ENCODE assay signal across 13 cellular contexts in the genomic region with DNA sequence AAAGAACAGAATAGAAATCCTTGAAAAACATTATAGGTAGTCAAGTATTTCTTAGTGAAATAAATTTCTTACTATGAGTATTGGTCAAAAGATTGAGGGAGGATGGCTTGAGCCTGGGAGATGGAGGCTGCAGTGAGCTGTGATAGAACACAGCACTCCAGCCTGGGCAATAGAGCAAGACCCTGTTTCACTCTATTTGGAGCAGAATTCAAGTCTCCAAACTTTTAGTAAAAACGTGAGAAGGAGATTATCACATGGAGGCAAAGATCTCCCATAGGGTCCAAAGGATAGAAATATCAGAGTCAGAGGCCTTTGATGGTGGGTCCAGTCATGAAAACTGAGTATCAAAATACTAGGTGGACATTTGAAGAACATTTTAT. TPM values are rescaled to one million over a fixed set of nuclear protein-coding genes. Genes with fewer than 3 reads are reported as not detected.
DNase-seq lines count a peak whose midpoint lies in the region; ATAC-seq and TF ChIP-seq lines count a peak whose summit lies in the region.
"Had no signal": no experiment of that assay in that cellular context is flagged by ENCODE, and none has a peak within 500 bp of the region (broad histone marks: within the 10 kb centered on the region; RNA-seq: fewer than 3 reads in every experiment).

No MANE protein-coding gene starts in this region.

- H3K79me2 ChIP-seq in SK-N-SH (ENCODE audit: insufficient read depth) (peaks cover 36% of the 10 kb centered on the region), PC-3 (ENCODE audit: low read length) (peaks cover 37% of the 10 kb centered on the region)

- H3K27ac ChIP-seq in SK-N-SH (ENCODE audit: low read depth in 2 of 2, low read length in 1 of 2): no peak overlapping the region
- no peak overlapping the region for H3K27ac ChIP-seq in PC-3 (ENCODE audit: low read length)
- H3K27ac ChIP-seq in endodermal cell (ENCODE audit: low read depth, low read length): no peak overlapping the region
- H3K27ac ChIP-seq: 22Rv1 had no signal

- H3K9me3 Mint-ChIP-seq in endodermal cell: peaks cover 26% of the 10 kb centered on the region

- H3K4me1 Mint-ChIP-seq in endodermal cell: peaks cover 17% of the 10 kb centered on the region

- POLR2A ChIA-PET in SK-N-SH (lab: Yijun Ruan, JAX) (no interaction called here), PC-3 (lab: Charles Lee; ENCODE audit: unreplicated experiment) (interaction anchor here (0.6 to 1.0 kb wide), 3 partner anchors 39 to 259 kb away, joined by 3 read pairs; no protein-coding TSS in a partner anchor)

- peaks cover 10 to 11% of the 10 kb centered on the region in 2 experiments; a peak in 3 of 4 replicates for H3K4me1 ChIP-seq in SK-N-SH (ENCODE audit: control insufficient read depth in 1 of 2, insufficient read depth in 2 of 2, low read depth in 1 of 2, low read length in 1 of 2)
- H3K4me1 ChIP-seq in PC-3 (ENCODE audit: insufficient read depth, low read length): peaks cover 18% of the 10 kb centered on the region
- H3K4me1 ChIP-seq in endodermal cell (ENCODE audit: control insufficient read depth, insufficient read depth, low read length): no peaks in the 10 kb centered on the region
- H3K4me1 ChIP-seq in skeletal muscle satellite cell (ENCODE audit: control insufficient read depth, insufficient read depth, low read length): peaks cover 22% of the 10 kb centered on the region
- H3K4me1 ChIP-seq: SJCRH30 had no signal

- no peak for TF ChIP-seq RAD21 in SK-N-SH (IDR thresholded peaks at IDR 0.05; ENCODE audit: low read length)

- TF ChIP-seq CTCF in SK-N-SH (IDR thresholded peaks at IDR 0.05): no peak
- TF ChIP-seq CTCF in PC-3 (conservative IDR thresholded peaks at IDR 0.05; ENCODE audit: low read depth, low read length): no peak
- no peak for TF ChIP-seq CTCF in endodermal cell (conservative IDR thresholded peaks at IDR 0.05)

- H3K4me3 Mint-ChIP-seq in endodermal cell: peak overlapping the region; percentile 95

- H3K9me3 ChIP-seq in SK-N-SH (no peaks in the 10 kb centered on the region), PC-3 (ENCODE audit: low read length) (no peaks in the 10 kb centered on the region), endodermal cell (ENCODE audit: control insufficient read depth, low read length) (peaks cover 27% of the 10 kb centered on the region), skeletal muscle satellite cell (replicated peaks; ENCODE audit: low read length) (no peaks in the 10 kb centered on the region)
- H3K9me3 ChIP-seq: SJCRH30 had no signal

- H4K20me1 ChIP-seq in SK-N-SH (ENCODE audit: insufficient read depth) (peaks cover 4% of the 10 kb centered on the region), PC-3 (ENCODE audit: low read length) (peaks cover 13% of the 10 kb centered on the region)

- H3K36me3 Mint-ChIP-seq in endodermal cell (ENCODE audit: low read depth): peaks cover 22% of the 10 kb centered on the region

- WGBS in SK-N-SH (ENCODE audit: low lambda C conversion rate): 92% methylated on average over 1 of the region's 1 CpG
- WGBS in endodermal cell (ENCODE audit: insufficient coverage in 1 of 2, insufficient read length in 1 of 2), 2 experiments: 92 to 100% methylated on average over 1 of the region's 1 CpG

- intact Hi-C loops in PC-3 (cut with micrococcal nuclease): no loop called here

- no peak overlapping the region for H2AFZ ChIP-seq in SK-N-SH (ENCODE audit: low read depth)
- H2AFZ ChIP-seq in PC-3 (ENCODE audit: low read length): 0 out of 2 replicates have a peak overlapping the region, but pooled peaks have one; percentile 88

- no peaks in the 10 kb centered on the region for H3K9me2 ChIP-seq in SK-N-SH
- H3K9me2 ChIP-seq in PC-3 (replicated peaks; ENCODE audit: low read length): no peaks in the 10 kb centered on the region

- H3K36me3 ChIP-seq in SK-N-SH (replicated peaks in 1 of 2; ENCODE audit: control insufficient read depth in 1 of 2, insufficient read depth in 2 of 2, low read length in 1 of 2): peaks cover 0 to 5% of the 10 kb centered on the region in 2 experiments
- H3K36me3 ChIP-seq in PC-3 (ENCODE audit: low read depth, low read length): 0 out of 2 replicates have a peak, but pooled peaks cover 4% of the 10 kb centered on the region
- H3K36me3 ChIP-seq in endodermal cell (ENCODE audit: control insufficient read depth, insufficient read depth, low read length): peaks cover 12% of the 10 kb centered on the region
- peaks cover 18% of the 10 kb centered on the region for H3K36me3 ChIP-seq in skeletal muscle satellite cell (ENCODE audit: insufficient read depth, low read length)

- no peak overlapping the region for H3K27ac Mint-ChIP-seq in endodermal cell

- H3K4me3 ChIP-seq in SK-N-SH (ENCODE audit: low read depth in 2 of 2, low read length in 1 of 2) (peak overlapping the region in 1 of 2 experiments; percentile 56; a peak in 3 of 4 replicates), PC-3 (ENCODE audit: low read length) (peak overlapping the region; percentile 92), endodermal cell (ENCODE audit: low read length) (peak overlapping the region; percentile 63), skeletal muscle satellite cell (ENCODE audit: low read length) (no peak overlapping the region)

- DNase-seq in SK-N-SH (no peak), PC-3 (no peak), endodermal cell (no peak), COLO668 (lab: John Stamatoyannopoulos, UW; ENCODE audit: unreplicated experiment) (no peak)
- DNase-seq: activated effector memory CD4-positive, alpha-beta T cell treated with Interleukin-2 at 50 U/mL for 16 hours; midbrain; NCI-H1092 treated with DMSO at 0.1 percent for 48 hours had no signal

- TF ChIP-seq EP300 in SK-N-SH (IDR thresholded peaks at IDR 0.05; ENCODE audit: borderline replicate concordance in 1 of 2, low read depth in 1 of 2, low read length in 1 of 2): no peak

- H3K4me2 ChIP-seq in SK-N-SH (peak overlapping the region; percentile 83; the same call in 1 of the 2 replicates), PC-3 (ENCODE audit: low read length) (peak overlapping the region; percentile 95), skeletal muscle satellite cell (ENCODE audit: low read length) (peak overlapping the region; percentile 79)

- H3K9ac ChIP-seq in SK-N-SH (no peak overlapping the region), PC-3 (ENCODE audit: low read length) (no peak overlapping the region), endodermal cell (ENCODE audit: extremely low read depth, low read length, poor library complexity, severe bottlenecking) (no peak overlapping the region), skeletal muscle satellite cell (ENCODE audit: low read depth, low read length) (peak overlapping the region; percentile 98)

- ATAC-seq in SK-N-SH treated with all-trans-retinoic acid at 6 μM for 48 hours: no peak
- ATAC-seq in PC-3: no peak
- ATAC-seq in HG02840 (IDR thresholded peaks at IDR 0.05; ENCODE audit: low FRiP score, unreplicated experiment): no peak
- no peak for ATAC-seq in GM21619 (IDR thresholded peaks at IDR 0.05; ENCODE audit: unreplicated experiment)

- H3K27me3 Mint-ChIP-seq in endodermal cell (ENCODE audit: insufficient read depth): no peaks in the 10 kb centered on the region

- H3F3A ChIP-seq in SK-N-SH (replicated peaks; ENCODE audit: insufficient read depth) (peaks cover 27% of the 10 kb centered on the region), PC-3 (ENCODE audit: low read length, unreplicated experiment) (no peaks in the 10 kb centered on the region)

- BruUV-seq in PC-3 (replicated peaks; lab: Mats Ljungman, UMichigan): no TSS peak

- CTCF ChIA-PET in SK-N-SH (lab: Yijun Ruan, JAX): interaction anchor here (1.4 to 3.4 kb wide), 26 partner anchors 11 to 699 kb away, joined by 3 to 38 read pairs (median 8); a partner anchor contains a TSS
- CTCF ChIA-PET in PC-3 (lab: Charles Lee): interaction anchor here (1.4 to 2.6 kb wide), 4 partner anchors 93 to 311 kb away, joined by 3 to 27 read pairs (median 7); no protein-coding TSS in a partner anchor

- no peaks in the 10 kb centered on the region for H3K27me3 ChIP-seq in SK-N-SH (ENCODE audit: insufficient read depth)
- no peaks in the 10 kb centered on the region for H3K27me3 ChIP-seq in PC-3 (ENCODE audit: low read length)
- no peaks in the 10 kb centered on the region for H3K27me3 ChIP-seq in endodermal cell (ENCODE audit: control insufficient read depth, insufficient read depth, low read length, poor library complexity, severe bottlenecking)
- no peaks in the 10 kb centered on the region for H3K27me3 ChIP-seq in skeletal muscle satellite cell (ENCODE audit: control insufficient read depth, insufficient read depth, low read length)
- H3K27me3 ChIP-seq: SJCRH30 had no signal

TF ChIP-seq in SK-N-SH, 30 proteins besides CTCF, POLR2A, EP300 and RAD21 (continues in another document):
- TF ChIP-seq SIN3A (IDR thresholded peaks at IDR 0.05; ENCODE audit: borderline replicate concordance, low read depth, low read length) (no peak), MEF2A (IDR thresholded peaks at IDR 0.05; ENCODE audit: borderline replicate concordance, low read depth) (no peak)

TF ChIP-seq in SK-N-SH treated with all-trans-retinoic acid at 6 μM for 48 hours, 23 proteins besides CTCF, POLR2A, EP300 and RAD21 (continues in another document):
- no peak for TF ChIP-seq BACH2 (CRISPR knock-in tag; IDR thresholded peaks at IDR 0.05; ENCODE audit: borderline replicate concordance)

RNA-seq across cellular contexts. Expression of a gene that starts 2.4 kb away (rescaled TPM):
- polyA plus RNA-seq in SK-N-SH (2012; rRNA removed): 448 and 565 TPM in 2 replicates
- polyA plus RNA-seq in SK-N-SH (2012; cell fraction: cytosol; rRNA removed): 686 and 851 TPM in 2 replicates
- 145 and 283 TPM in 2 replicates for polyA plus RNA-seq in SK-N-SH (2012; cell fraction: nucleus; rRNA removed)
- total RNA-seq in PC-3 (2014; rRNA removed) (254 and 329 TPM in 2 replicates), endodermal cell (100 to 1,000 TPM; 267 to 271 TPM)
- 246 TPM for polyA plus RNA-seq in endodermal cell (2013, experiment 1 of 2)
- polyA plus RNA-seq in endodermal cell (2013, experiment 2 of 2): 268 TPM
- total RNA-seq in skeletal muscle satellite cell (2012; rRNA removed): 426 and 583 TPM in 2 replicates

RNA-seq across cellular contexts. Expression of a gene that starts 16.8 kb away (rescaled TPM):
- polyA plus RNA-seq in SK-N-SH (2012; rRNA removed): 555 and 645 TPM in 2 replicates
- polyA plus RNA-seq in SK-N-SH (2012; cell fraction: cytosol; rRNA removed): 727 and 733 TPM in 2 replicates
- 166 and 313 TPM in 2 replicates for polyA plus RNA-seq in SK-N-SH (2012; cell fraction: nucleus; rRNA removed)
- total RNA-seq in PC-3 (2014; rRNA removed) (233 and 308 TPM in 2 replicates), endodermal cell (100 to 1,000 TPM; 190 to 198 TPM)
- 207 TPM for polyA plus RNA-seq in endodermal cell (2013, experiment 1 of 2)
- 210 TPM for polyA plus RNA-seq in endodermal cell (2013, experiment 2 of 2)
- total RNA-seq in skeletal muscle satellite cell (2012; rRNA removed): 294 and 299 TPM in 2 replicates

RNA-seq across cellular contexts. Expression of a gene that starts 25.4 kb away (rescaled TPM):
- 0.07 and 0.08 TPM in 2 replicates for polyA plus RNA-seq in SK-N-SH (2012; rRNA removed)
- 0.13 and 0.18 TPM in 2 replicates for polyA plus RNA-seq in SK-N-SH (2012; cell fraction: cytosol; rRNA removed)
- polyA plus RNA-seq in SK-N-SH (2012; cell fraction: nucleus; rRNA removed): 0.20 and 0.21 TPM in 2 replicates
- total RNA-seq in PC-3 (2014; rRNA removed) (0.07 and 0.12 TPM in 2 replicates), endodermal cell (under 1 TPM; 0.49 to 0.88 TPM)
- polyA plus RNA-seq in endodermal cell (2013, experiment 1 of 2): 0.43 TPM
- 0.37 TPM for polyA plus RNA-seq in endodermal cell (2013, experiment 2 of 2)
- 0.51 and 0.87 TPM in 2 replicates for total RNA-seq in skeletal muscle satellite cell (2012; rRNA removed)
